15 cellular contexts compared by ENCODE assay signal in the genomic region with DNA sequence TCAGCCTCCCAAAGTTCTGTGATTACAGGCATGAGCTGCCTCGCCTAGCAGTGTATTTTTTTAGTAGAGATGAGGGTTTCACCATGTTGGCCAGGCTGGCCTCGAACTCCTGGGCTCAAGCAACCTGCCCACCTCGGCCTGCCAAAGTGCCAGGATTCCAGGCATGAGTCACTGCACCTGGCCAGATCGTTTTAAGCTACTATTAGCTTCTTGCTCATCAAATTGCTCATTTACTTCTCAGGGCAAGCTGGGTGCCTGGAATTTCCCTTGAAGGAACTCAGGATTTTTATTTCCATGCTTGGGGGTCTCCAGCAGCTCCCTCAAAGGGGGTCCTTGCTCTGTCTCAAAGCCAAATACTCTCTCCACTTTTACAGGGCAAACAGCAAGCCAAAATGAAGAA.
"Had no signal": no experiment of that assay in that cellular context is flagged by ENCODE, and none has a peak within 500 bp of the region (broad histone marks: within the 10 kb centered on the region; RNA-seq: fewer than 3 reads in every experiment).

No MANE protein-coding gene starts in this region.

- H3K4me3 ChIP-seq: gastroesophageal sphincter, upper lobe of left lung had no signal

- FAIRE-seq: kidney had no signal

- H3K27me3 ChIP-seq: brain microvascular endothelial cell, gastroesophageal sphincter, upper lobe of left lung had no signal

- H3K9me3 ChIP-seq: gastroesophageal sphincter had no signal

- H3K36me3 ChIP-seq: brain microvascular endothelial cell, gastroesophageal sphincter, upper lobe of left lung had no signal

- H3K27ac ChIP-seq: brain microvascular endothelial cell, epithelial cell of prostate, gastroesophageal sphincter, upper lobe of left lung had no signal

- H3K4me1 ChIP-seq: gastroesophageal sphincter, upper lobe of left lung had no signal

- DNase-seq: activated B cell treated with CpG ODN at 0.5 μM for 24 hours; activated CD4-positive, alpha-beta T cell treated with anti-CD3 and anti-CD28 coated beads for 48 hours; activated CD8-positive, alpha-beta memory T cell treated with anti-CD3 and anti-CD28 coated beads, Interleukin-2, amount 50 U/mL, for 48 hours; activated CD8-positive, alpha-beta T cell treated with anti-CD3 and anti-CD28 coated beads, Interleukin-2, amount 10 ng/mL, durations not matched to agents 7 days and 5 days; activated gamma-delta T cell; activated T-cell treated with anti-CD3 and anti-CD28 coated beads, Interleukin-2, amount 50 U/mL, for 72 hours; kidney; nephron progenitor cell; stimulated activated CD4-positive, alpha-beta T cell treated with anti-CD3 and anti-CD28 coated beads, Interleukin-4, amount 100 ng/mL, for 1 hour; stimulated activated naive CD4-positive, alpha-beta T cell treated with Interleukin-2 at 50 U/mL for 16 hours; substantia nigra; upper lobe of left lung had no signal
